In the genomic region with DNA sequence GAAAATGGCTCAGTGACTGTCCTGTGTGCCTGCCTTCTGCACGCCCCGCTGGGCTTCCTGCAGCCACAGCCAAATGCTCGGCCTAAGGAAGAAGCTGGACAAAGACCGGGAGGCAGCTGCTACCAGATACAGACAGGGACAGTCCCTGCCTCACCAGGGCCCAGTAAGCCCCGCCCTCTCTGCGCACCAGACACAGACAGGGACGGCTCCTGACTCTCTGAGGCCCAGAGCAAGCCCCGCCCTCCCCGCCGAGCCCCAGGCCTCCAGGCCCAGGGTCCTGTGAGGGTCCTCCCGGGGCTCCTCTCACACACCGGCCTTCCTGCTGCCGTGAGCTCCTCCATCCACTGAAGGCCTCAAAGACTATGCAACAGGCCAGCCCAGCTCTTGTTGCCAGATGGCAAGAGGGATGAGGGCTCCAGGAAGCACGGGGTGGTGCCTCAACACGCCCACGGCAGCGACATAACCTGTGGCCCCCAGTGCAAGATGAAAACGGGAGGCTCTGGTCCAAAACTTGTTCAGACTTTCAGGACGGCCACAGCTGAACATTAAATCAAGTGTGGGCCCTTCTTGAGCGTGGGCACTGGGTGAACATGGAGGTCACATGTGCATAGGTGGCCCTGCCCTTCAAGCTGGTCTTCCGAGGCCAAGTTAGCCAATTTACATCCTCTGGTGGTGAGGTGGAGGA, we compare ENCODE assay signal across 15 cellular contexts.
DNase-seq lines count a peak whose midpoint lies in the region; ATAC-seq and TF ChIP-seq lines count a peak whose summit lies in the region.
"Had no signal": no experiment of that assay in that cellular context is flagged by ENCODE, and none has a peak within 500 bp of the region (broad histone marks: within the 10 kb centered on the region; RNA-seq: fewer than 3 reads in every experiment).

No MANE protein-coding gene starts in this region.

- no peak overlapping the region for H3K4me3 Mint-ChIP-seq in nephron progenitor cell
- H3K4me3 Mint-ChIP-seq in endothelial cell (ENCODE audit: unreplicated experiment) = no peak overlapping the region
- H3K4me3 Mint-ChIP-seq: nephron had no signal

- peak; percentile 45 for DNase-seq in activated effector memory CD4-positive, alpha-beta T cell treated with anti-CD3 and anti-CD28 coated beads, Interleukin-2, amount 50 U/mL, for 16 hours
- DNase-seq in activated effector memory CD4-positive, alpha-beta T cell treated with Interleukin-2 at 50 U/mL for 16 hours = no peak
- peak; percentile 31 to 89 (median 82) for DNase-seq in dorsolateral prefrontal cortex
- DNase-seq in nephron progenitor cell = peak; percentile 31
- peak; percentile 18 to 76 for DNase-seq in upper lobe of left lung
- no peak for DNase-seq in DMS79 treated with DMSO at 0.1 percent for 48 hours (lab: John Stamatoyannopoulos, UW)
- no peak for DNase-seq in MG63
- DNase-seq in endothelial cell (ENCODE audit: low spot score) = no peak
- DNase-seq: effector CD4-positive, alpha-beta T cell; KBM-7; NCI-H1694; NCI-H748 treated with DMSO at 0.1 percent for 48 hours; SIG-M5; transverse colon had no signal

- ATAC-seq in upper lobe of left lung (ENCODE audit: low FRiP score in 2 of 2) = no peak

- no peak for TF ChIP-seq POLR2A in upper lobe of left lung (IDR thresholded peaks at IDR 0.05)

- H3K9me3 Mint-ChIP-seq in nephron progenitor cell (no peaks in the 10 kb centered on the region), endothelial cell (ENCODE audit: unreplicated experiment) (no peaks in the 10 kb centered on the region)
- H3K9me3 Mint-ChIP-seq: nephron had no signal

- no peak overlapping the region for H3K4me3 ChIP-seq in dorsolateral prefrontal cortex
- no peak overlapping the region for H3K4me3 ChIP-seq in upper lobe of left lung
- H3K4me3 ChIP-seq in MG63 = no peak overlapping the region
- H3K4me3 ChIP-seq: transverse colon had no signal

- H3K27ac ChIP-seq in dorsolateral prefrontal cortex (peak overlapping the region; percentile 55 to 97 (median 89)), upper lobe of left lung (no peak overlapping the region)
- H3K27ac ChIP-seq: transverse colon had no signal

- no peaks in the 10 kb centered on the region for H3K27me3 Mint-ChIP-seq in nephron progenitor cell (ENCODE audit: low read depth, poor library complexity)
- peaks cover 2% of the 10 kb centered on the region for H3K27me3 Mint-ChIP-seq in endothelial cell (ENCODE audit: unreplicated experiment)

- H3K27ac Mint-ChIP-seq in nephron progenitor cell (no peak overlapping the region), endothelial cell (ENCODE audit: unreplicated experiment) (no peak overlapping the region)
- H3K27ac Mint-ChIP-seq: nephron had no signal

- H3K4me1 ChIP-seq in upper lobe of left lung = no peaks in the 10 kb centered on the region

- peak in 1 of 56 donors; percentile 13 for TF ChIP-seq CTCF in dorsolateral prefrontal cortex (IDR thresholded peaks at IDR 0.05 in 54 of 56, conservative IDR thresholded peaks at IDR 0.05 in 2 of 56; ENCODE audit: low read depth in 1 of 56, partially characterized antibody in 56 of 56)
- no peak for TF ChIP-seq CTCF in nephron progenitor cell (IDR thresholded peaks at IDR 0.05)
- no peak for TF ChIP-seq CTCF in upper lobe of left lung (IDR thresholded peaks at IDR 0.05)
- no peak for TF ChIP-seq CTCF in endothelial cell (IDR thresholded peaks at IDR 0.05; ENCODE audit: unreplicated experiment)

- H3K36me3 ChIP-seq in upper lobe of left lung (no peaks in the 10 kb centered on the region), MG63 (no peaks in the 10 kb centered on the region)
- H3K36me3 ChIP-seq: transverse colon had no signal

- TF ChIP-seq EP300 in upper lobe of left lung (IDR thresholded peaks at IDR 0.05) = no peak

- H3K9me3 ChIP-seq in upper lobe of left lung = no peaks in the 10 kb centered on the region
- H3K9me3 ChIP-seq in MG63 = no peaks in the 10 kb centered on the region
- H3K9me3 ChIP-seq: transverse colon had no signal

- 88% methylated on average over 10 to 21 of the region's 21 CpGs for WGBS in upper lobe of left lung, 2 donors

- intact Hi-C loops in dorsolateral prefrontal cortex (cut with DNase I) = no loop called here

- H3K4me1 Mint-ChIP-seq in nephron progenitor cell = peaks cover 37% of the 10 kb centered on the region
- peaks cover 5% of the 10 kb centered on the region for H3K4me1 Mint-ChIP-seq in endothelial cell (ENCODE audit: unreplicated experiment)

- peaks cover 19% of the 10 kb centered on the region for H3K36me3 Mint-ChIP-seq in nephron progenitor cell (ENCODE audit: low read depth)
- H3K36me3 Mint-ChIP-seq in endothelial cell (ENCODE audit: low read depth, unreplicated experiment) = peaks cover 6% of the 10 kb centered on the region

- H3K27me3 ChIP-seq in dorsolateral prefrontal cortex (no peaks in the 10 kb centered on the region), upper lobe of left lung (no peaks in the 10 kb centered on the region), MG63 (no peaks in the 10 kb centered on the region)
- H3K27me3 ChIP-seq: transverse colon had no signal

Comparison
In these comparisons a context has a peak if more than half of its experiments do, and no peak if none do; other contexts are left out.
1. DNase-seq: peak in activated effector memory CD4-positive, alpha-beta T cell treated with anti-CD3 and anti-CD28 coated beads, Interleukin-2, amount 50 U/mL, for 16 hours (single experiment), dorsolateral prefrontal cortex (10 of 10), nephron progenitor cell (single experiment) and upper lobe of left lung (2 of 2); none in activated effector memory CD4-positive, alpha-beta T cell treated with Interleukin-2 at 50 U/mL for 16 hours (single experiment), DMS79 treated with DMSO at 0.1 percent for 48 hours (single experiment), MG63 (single experiment) and endothelial cell (single experiment).
2. H3K27ac ChIP-seq: peak in dorsolateral prefrontal cortex (59 of 59); none in upper lobe of left lung (0 of 4).